Comparison of ENCODE assay signal across 12 cellular contexts in the genomic region with DNA sequence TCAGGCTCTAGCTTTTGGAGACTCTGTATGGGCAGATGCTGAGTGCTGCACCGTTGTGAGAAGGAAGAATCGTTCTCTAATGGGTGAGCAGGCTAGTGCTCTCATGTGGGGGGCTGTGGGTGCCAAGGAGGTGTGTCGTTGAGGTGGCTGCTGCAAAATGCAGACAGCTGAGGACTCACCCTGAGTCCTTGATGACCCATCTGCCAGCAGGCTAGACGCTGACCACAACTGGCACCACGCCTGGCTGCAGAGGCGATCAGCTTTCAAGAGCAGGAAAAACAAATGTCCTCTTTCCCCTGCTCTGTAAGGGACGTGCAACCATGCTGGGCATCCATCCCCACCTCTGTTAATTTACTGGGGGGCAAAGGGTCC. TPM values are rescaled to one million over a fixed set of nuclear protein-coding genes. Genes with fewer than 3 reads are reported as not detected.
A peak's percentile ranks its signal among the peaks of the same experiment; 100 is the strongest.
DNase-seq lines count a peak whose midpoint lies in the region; ATAC-seq, FAIRE-seq and TF ChIP-seq lines count a peak whose summit lies in the region.
"Had no signal": no experiment of that assay in that cellular context is flagged by ENCODE, and none has a peak within 500 bp of the region (broad histone marks: within the 10 kb centered on the region; RNA-seq: fewer than 3 reads in every experiment).

No MANE protein-coding gene starts in this region.

- CTCF ChIA-PET in Calu3 (lab: Charles Lee) (interaction anchor here (0.6 to 2.0 kb wide), 5 partner anchors 9 to 241 kb away, joined by 3 to 26 read pairs (median 4); a partner anchor contains a TSS), K562 (lab: Yijun Ruan, JAX; ENCODE audit: low intra/inter-chr PET ratio) (no interaction called here), T-cell (lab: Charles Lee) (interaction anchor here (1.0 to 2.1 kb wide), 4 partner anchors 20 to 506 kb away, joined by 3 to 6 read pairs (median 3); a partner anchor contains a TSS)

- 0 out of 2 replicates have a peak overlapping the region, but pooled peaks have one; percentile 52 for H2AFZ ChIP-seq in K562 (ENCODE audit: low read depth, low read length)

- H3K4me2 ChIP-seq in K562 (ENCODE audit: insufficient read depth, low read length): peak overlapping the region; percentile 62; the same call in 1 of the 2 replicates

- TF ChIP-seq EP300 in K562 (IDR thresholded peaks at IDR 0.05; ENCODE audit: low read length): no peak

- peak overlapping the region in 1 of 2 experiments; percentile 17; a peak in 1 of 4 replicates for H3K9ac ChIP-seq in K562 (ENCODE audit: insufficient read depth in 1 of 2, low read depth in 2 of 2, low read length in 2 of 2)

- H3K36me3 ChIP-seq in K562 (ENCODE audit: control insufficient read depth, insufficient read depth, low read length): no peaks in the 10 kb centered on the region
- H3K36me3 ChIP-seq: ovary had no signal

- H3K27me3 Mint-ChIP-seq in Calu3 (ENCODE audit: unreplicated experiment) (no peaks in the 10 kb centered on the region), T-cell (no peaks in the 10 kb centered on the region)
- H3K27me3 Mint-ChIP-seq: activated naive CD4-positive, alpha-beta T cell treated with anti-CD3 and anti-CD28 coated beads, Interleukin-2, amount 50 U/mL, for 24 hours had no signal

- H3K27me3 ChIP-seq in K562 (ENCODE audit: control insufficient read depth in 2 of 2, insufficient read depth in 2 of 2, low read length in 2 of 2): no peaks in the 10 kb centered on the region
- H3K27me3 ChIP-seq: ovary had no signal

- H4K20me1 ChIP-seq in K562 (replicated peaks; ENCODE audit: control insufficient read depth, insufficient read depth, low read length): no peaks in the 10 kb centered on the region

- no TSS peak for BruUV-seq in Calu3 (replicated peaks; lab: Mats Ljungman, UMichigan)
- BruUV-seq in K562 (replicated peaks; lab: Mats Ljungman, UMichigan): no TSS peak

- H3K9me1 ChIP-seq in K562 (ENCODE audit: control insufficient read depth, insufficient read depth, low read length): no peaks in the 10 kb centered on the region

- peak overlapping the region; percentile 30; the same call in 2 of the 3 replicates for H3K27ac ChIP-seq in K562 (ENCODE audit: extremely low read depth, low read depth, low read length)
- H3K27ac ChIP-seq: ovary had no signal

- no peak for TF ChIP-seq POLR2A in K562 (conservative IDR thresholded peaks at IDR 0.05)

- TF ChIP-seq RAD21 in K562 (CRISPR knock-in tag; conservative IDR thresholded peaks at IDR 0.05 in 1 of 2, IDR thresholded peaks at IDR 0.05 in 1 of 2): no peak

- no peaks in the 10 kb centered on the region for H3K79me2 ChIP-seq in K562 (ENCODE audit: control insufficient read depth, insufficient read depth, low read length)

- DNase-seq in Calu3: peak; percentile 62
- DNase-seq in NCI-H2029 (lab: John Stamatoyannopoulos, UW): peak; percentile 86
- DNase-seq in K562 (ENCODE audit: extremely low read depth in 1 of 4, low spot score in 3 of 4): no peak
- DNase-seq in kidney tubule cell (ENCODE audit: low spot score): peak; percentile 97
- no peak for DNase-seq in T-cell
- no peak for DNase-seq in left lobe of liver (ENCODE audit: low spot score)
- no peak for DNase-seq in D341Med (ENCODE audit: low spot score)
- DNase-seq: KBM-7, ovary, T-helper 1 cell had no signal

- 33% methylated on average over 4 of the region's 7 CpGs for WGBS in K562 (ENCODE audit: insufficient coverage, low coverage, missing lambda C conversion rate)

- intact Hi-C loops in Calu3 (cut with micrococcal nuclease; ENCODE audit: unreplicated experiment) (loop anchor here (1.0 to 5.0 kb wide), 3 partner anchors 115 to 506 kb away; no protein-coding TSS in a partner anchor), K562 (cut with micrococcal nuclease) (loop anchor here (5.0 kb wide), 1 partner anchor 125 kb away; no protein-coding TSS in a partner anchor)

- H3K4me1 ChIP-seq in K562 (replicated peaks in 1 of 2; ENCODE audit: control insufficient read depth in 2 of 2, insufficient read depth in 2 of 2, low read length in 2 of 2): peaks cover 30 to 34% of the 10 kb centered on the region in 2 experiments; a peak in 4 of 5 replicates

- H3K36me3 Mint-ChIP-seq in Calu3 (ENCODE audit: insufficient read depth, unreplicated experiment) (peaks cover 4% of the 10 kb centered on the region), T-cell (no peaks in the 10 kb centered on the region)

- peaks cover 60% of the 10 kb centered on the region for H3K4me1 Mint-ChIP-seq in Calu3 (ENCODE audit: low read depth, unreplicated experiment)
- peaks cover 69 to 85% (median 80%) of the 10 kb centered on the region in 3 donors for H3K4me1 Mint-ChIP-seq in T-cell

- POLR2A ChIA-PET in K562 (lab: Yijun Ruan, JAX): interaction anchor here (0.5 to 1.1 kb wide), 4 partner anchors 14 to 260 kb away, joined by 3 to 4 read pairs (median 3); no protein-coding TSS in a partner anchor
- POLR2A ChIA-PET in T-cell (lab: Charles Lee): interaction anchor here (0.5 to 0.7 kb wide), 2 partner anchors 29 to 59 kb away, joined by 3 to 10 read pairs; no protein-coding TSS in a partner anchor

- no peaks in the 10 kb centered on the region for H3K9me3 Mint-ChIP-seq in Calu3 (ENCODE audit: low read depth, unreplicated experiment)
- H3K9me3 Mint-ChIP-seq in T-cell: no peaks in the 10 kb centered on the region
- H3K9me3 Mint-ChIP-seq: activated naive CD4-positive, alpha-beta T cell treated with anti-CD3 and anti-CD28 coated beads, Interleukin-2, amount 50 U/mL, for 24 hours had no signal

- in situ Hi-C loops in K562 (cut with MboI): no loop called here

- H3K9me3 ChIP-seq in K562 (replicated peaks; ENCODE audit: control insufficient read depth, insufficient read depth, low read depth, low read length): 0 out of 2 replicates have a peak, but pooled peaks cover 2% of the 10 kb centered on the region
- H3K9me3 ChIP-seq: ovary had no signal

- no peak for FAIRE-seq in K562 (lab: Jason Lieb, UNC)

- TF ChIP-seq CTCF in Calu3 (IDR thresholded peaks at IDR 0.05; ENCODE audit: unreplicated experiment): no peak
- TF ChIP-seq CTCF in K562 (IDR thresholded peaks at IDR 0.05 in 2 of 3, conservative IDR thresholded peaks at IDR 0.05 in 1 of 3; ENCODE audit: insufficient read depth in 2 of 3, low read depth in 1 of 3, low read length in 3 of 3): no peak

- ATAC-seq in K562 (no peak), T-cell (replicated peaks in 1 of 4) (no peak), left lobe of liver (no peak), HG03025 (IDR thresholded peaks at IDR 0.05; ENCODE audit: low FRiP score, unreplicated experiment) (no peak)

- H3K27ac Mint-ChIP-seq in Calu3 (ENCODE audit: unreplicated experiment) (peak overlapping the region; percentile 56), T-cell (peak overlapping the region in 1 of 2 donors; percentile 65)
- H3K27ac Mint-ChIP-seq: activated naive CD4-positive, alpha-beta T cell treated with anti-CD3 and anti-CD28 coated beads, Interleukin-2, amount 50 U/mL, for 24 hours had no signal

- H3K4me3 Mint-ChIP-seq in Calu3 (ENCODE audit: low read depth, unreplicated experiment) (peak overlapping the region; percentile 51), T-cell (no peak overlapping the region)
- H3K4me3 Mint-ChIP-seq: activated naive CD4-positive, alpha-beta T cell treated with anti-CD3 and anti-CD28 coated beads, Interleukin-2, amount 50 U/mL, for 24 hours had no signal

- no peak overlapping the region for H3K4me3 ChIP-seq in K562
- H3K4me3 ChIP-seq: ovary had no signal

RNA-seq across cellular contexts. Expression of a gene that starts 48.2 kb away (rescaled TPM):
- total RNA-seq in Calu3 (2022) (33.5 and 35.7 TPM in 2 replicates), K562 (2014; rRNA removed) (42.0 and 55.6 TPM in 2 replicates), K562 (2014; rRNA removed; fragmentation: Illumina TruSeq; extraction: Trizol) (70.0 and 81.9 TPM in 2 replicates), K562 (2015; rRNA removed; fragmentation: Illumina TruSeq; extraction: Trizol) (52.4 and 59.7 TPM in 2 replicates), K562 (2021) (45.6 and 51.1 TPM in 2 replicates), T-cell (10 to 100 TPM; 16.3 to 23.2 (median 20.6) TPM), left lobe of liver (4.1 TPM)
- 9.9 and 13.3 TPM in 2 replicates for total RNA-seq in K562 (2011; cell fraction: chromatin; rRNA removed; ENCODE audit: low replicate concordance)
- total RNA-seq in K562 (2011; cell fraction: nucleolus; rRNA removed): 5.2 and 6.1 TPM in 2 replicates
- 8.0 and 14.1 TPM in 2 replicates for total RNA-seq in K562 (2011; cell fraction: nucleoplasm; rRNA removed)
- polyA plus RNA-seq in K562 (2011; rRNA removed) (63.4 and 76.3 TPM in 2 replicates), K562 (2014; fragmentation: Illumina TruSeq; extraction: Trizol) (77.7 and 83.2 TPM in 2 replicates), K562 (2014; fragmentation: Nextera tagmentation; extraction: Ambion mirVana) (100 to 1,000 TPM; 131 to 135 TPM), K562 (2014; rRNA removed) (59.1 and 77.2 TPM in 2 replicates)
- polyA plus RNA-seq in K562 (2011; cell fraction: cytosol; rRNA removed): 37.3 and 51.8 TPM in 2 replicates
- 14.8 and 22.3 TPM in 2 replicates for polyA plus RNA-seq in K562 (2011; cell fraction: nucleus; rRNA removed)
- 57.5 and 62.5 TPM in 2 replicates for polyA plus RNA-seq in K562 (2012)
- 22.1 and 24.4 TPM in 2 replicates for polyA minus RNA-seq in K562 (2011; rRNA and poly(A)+ RNA removed)
- 23.8 and 28.5 TPM in 2 replicates for polyA minus RNA-seq in K562 (2011; cell fraction: cytosol; rRNA and poly(A)+ RNA removed)
- polyA minus RNA-seq in K562 (2011; cell fraction: nucleus; rRNA and poly(A)+ RNA removed): 6.6 and 9.1 TPM in 2 replicates

RNA-seq across cellular contexts. Expression of a gene that starts 54.3 kb away (rescaled TPM):
- 358 and 374 TPM in 2 replicates for total RNA-seq in Calu3 (2022)
- total RNA-seq in K562 (2011; cell fraction: chromatin; rRNA removed; ENCODE audit: low replicate concordance): 237 and 420 TPM in 2 replicates
- 160 and 177 TPM in 2 replicates for total RNA-seq in K562 (2011; cell fraction: nucleolus; rRNA removed)
- total RNA-seq in K562 (2011; cell fraction: nucleoplasm; rRNA removed): 216 and 234 TPM in 2 replicates
- total RNA-seq in K562 (2014; rRNA removed): 359 and 377 TPM in 2 replicates
- total RNA-seq in K562 (2014; rRNA removed; fragmentation: Illumina TruSeq; extraction: Trizol): 517 and 529 TPM in 2 replicates
- total RNA-seq in K562 (2015; rRNA removed; fragmentation: Illumina TruSeq; extraction: Trizol): 480 and 490 TPM in 2 replicates
- 401 and 403 TPM in 2 replicates for total RNA-seq in K562 (2021)
- polyA plus RNA-seq in K562 (2011; rRNA removed): 456 and 553 TPM in 2 replicates
- polyA plus RNA-seq in K562 (2011; cell fraction: cytosol; rRNA removed): 493 and 750 TPM in 2 replicates
- polyA plus RNA-seq in K562 (2011; cell fraction: nucleus; rRNA removed): 217 and 371 TPM in 2 replicates
- polyA plus RNA-seq in K562 (2012): 313 and 360 TPM in 2 replicates
- polyA plus RNA-seq in K562 (2014; fragmentation: Illumina TruSeq; extraction: Trizol): 396 and 436 TPM in 2 replicates
- 100 to 1,000 TPM; 690 to 762 TPM for polyA plus RNA-seq in K562 (2014; fragmentation: Nextera tagmentation; extraction: Ambion mirVana)
- polyA plus RNA-seq in K562 (2014; rRNA removed): 443 and 471 TPM in 2 replicates
- polyA minus RNA-seq in K562 (2011; rRNA and poly(A)+ RNA removed): 905 and 982 TPM in 2 replicates
- 286 and 314 TPM in 2 replicates for polyA minus RNA-seq in K562 (2011; cell fraction: cytosol; rRNA and poly(A)+ RNA removed)
- polyA minus RNA-seq in K562 (2011; cell fraction: nucleus; rRNA and poly(A)+ RNA removed): 57.6 and 119 TPM in 2 replicates
- 100 to 1,000 TPM; 180 to 264 (median 238) TPM for total RNA-seq in T-cell
- total RNA-seq in left lobe of liver: 314 TPM

Comparison
In these comparisons a context has a peak if more than half of its experiments do, and no peak if none do; other contexts are left out.
1. DNase-seq: peak in Calu3 (single experiment), NCI-H2029 (single experiment) and kidney tubule cell (single experiment); none in K562 (0 of 4), T-cell (0 of 34), left lobe of liver (single experiment) and D341Med (single experiment).